ENCODE assay signal across 2 cellular contexts in the genomic region with DNA sequence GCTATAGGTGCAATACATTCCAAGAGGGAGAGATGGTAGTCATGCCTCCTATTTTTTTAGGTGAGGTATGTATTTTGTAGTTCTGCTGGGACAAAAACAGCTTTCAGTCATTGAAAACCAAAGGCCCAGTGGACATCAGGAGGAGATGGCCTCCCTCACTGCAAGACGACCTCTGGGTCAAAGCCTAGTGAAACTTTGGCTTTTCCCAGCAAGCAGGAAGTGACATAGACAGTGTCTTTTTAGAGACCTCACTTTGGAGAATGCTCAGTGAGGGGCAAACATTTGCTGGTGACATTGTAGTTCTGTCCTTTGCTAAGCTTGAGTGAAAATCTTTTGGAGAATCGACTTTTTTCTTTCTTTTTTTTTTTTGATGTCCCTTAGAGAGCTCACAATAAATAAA.
TF ChIP-seq lines count a peak whose summit lies in the region.

No MANE protein-coding gene starts in this region.

TF ChIP-seq in A549, 52 proteins besides CTCF, POLR2A, EP300 and RAD21 (continued from another document):
- TF ChIP-seq, protein P1, sequence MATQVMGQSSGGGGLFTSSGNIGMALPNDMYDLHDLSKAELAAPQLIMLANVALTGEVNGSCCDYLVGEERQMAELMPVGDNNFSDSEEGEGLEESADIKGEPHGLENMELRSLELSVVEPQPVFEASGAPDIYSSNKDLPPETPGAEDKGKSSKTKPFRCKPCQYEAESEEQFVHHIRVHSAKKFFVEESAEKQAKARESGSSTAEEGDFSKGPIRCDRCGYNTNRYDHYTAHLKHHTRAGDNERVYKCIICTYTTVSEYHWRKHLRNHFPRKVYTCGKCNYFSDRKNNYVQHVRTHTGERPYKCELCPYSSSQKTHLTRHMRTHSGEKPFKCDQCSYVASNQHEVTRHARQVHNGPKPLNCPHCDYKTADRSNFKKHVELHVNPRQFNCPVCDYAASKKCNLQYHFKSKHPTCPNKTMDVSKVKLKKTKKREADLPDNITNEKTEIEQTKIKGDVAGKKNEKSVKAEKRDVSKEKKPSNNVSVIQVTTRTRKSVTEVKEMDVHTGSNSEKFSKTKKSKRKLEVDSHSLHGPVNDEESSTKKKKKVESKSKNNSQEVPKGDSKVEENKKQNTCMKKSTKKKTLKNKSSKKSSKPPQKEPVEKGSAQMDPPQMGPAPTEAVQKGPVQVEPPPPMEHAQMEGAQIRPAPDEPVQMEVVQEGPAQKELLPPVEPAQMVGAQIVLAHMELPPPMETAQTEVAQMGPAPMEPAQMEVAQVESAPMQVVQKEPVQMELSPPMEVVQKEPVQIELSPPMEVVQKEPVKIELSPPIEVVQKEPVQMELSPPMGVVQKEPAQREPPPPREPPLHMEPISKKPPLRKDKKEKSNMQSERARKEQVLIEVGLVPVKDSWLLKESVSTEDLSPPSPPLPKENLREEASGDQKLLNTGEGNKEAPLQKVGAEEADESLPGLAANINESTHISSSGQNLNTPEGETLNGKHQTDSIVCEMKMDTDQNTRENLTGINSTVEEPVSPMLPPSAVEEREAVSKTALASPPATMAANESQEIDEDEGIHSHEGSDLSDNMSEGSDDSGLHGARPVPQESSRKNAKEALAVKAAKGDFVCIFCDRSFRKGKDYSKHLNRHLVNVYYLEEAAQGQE (IDR thresholded peaks at IDR 0.05): no peak
- no peak for TF ChIP-seq CEBPB (IDR thresholded peaks at IDR 0.05)
- TF ChIP-seq RFX5 (IDR thresholded peaks at IDR 0.05): no peak
- TF ChIP-seq, protein P2, sequence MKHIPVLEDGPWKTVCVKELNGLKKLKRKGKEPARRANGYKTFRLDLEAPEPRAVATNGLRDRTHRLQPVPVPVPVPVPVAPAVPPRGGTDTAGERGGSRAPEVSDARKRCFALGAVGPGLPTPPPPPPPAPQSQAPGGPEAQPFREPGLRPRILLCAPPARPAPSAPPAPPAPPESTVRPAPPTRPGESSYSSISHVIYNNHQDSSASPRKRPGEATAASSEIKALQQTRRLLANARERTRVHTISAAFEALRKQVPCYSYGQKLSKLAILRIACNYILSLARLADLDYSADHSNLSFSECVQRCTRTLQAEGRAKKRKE (CRISPR knock-in tag; IDR thresholded peaks at IDR 0.05; ENCODE audit: low read depth): no peak
- TF ChIP-seq, protein P3, sequence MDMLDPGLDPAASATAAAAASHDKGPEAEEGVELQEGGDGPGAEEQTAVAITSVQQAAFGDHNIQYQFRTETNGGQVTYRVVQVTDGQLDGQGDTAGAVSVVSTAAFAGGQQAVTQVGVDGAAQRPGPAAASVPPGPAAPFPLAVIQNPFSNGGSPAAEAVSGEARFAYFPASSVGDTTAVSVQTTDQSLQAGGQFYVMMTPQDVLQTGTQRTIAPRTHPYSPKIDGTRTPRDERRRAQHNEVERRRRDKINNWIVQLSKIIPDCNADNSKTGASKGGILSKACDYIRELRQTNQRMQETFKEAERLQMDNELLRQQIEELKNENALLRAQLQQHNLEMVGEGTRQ (IDR thresholded peaks at IDR 0.05): no peak
- TF ChIP-seq FOXS1 (CRISPR knock-in tag; IDR thresholded peaks at IDR 0.05): no peak
- no peak for TF ChIP-seq MAFK (IDR thresholded peaks at IDR 0.05; ENCODE audit: partially characterized antibody)

TF ChIP-seq in GM23338, 12 proteins besides CTCF, POLR2A, EP300 and RAD21 (continued from another document):
- TF ChIP-seq, protein P4, sequence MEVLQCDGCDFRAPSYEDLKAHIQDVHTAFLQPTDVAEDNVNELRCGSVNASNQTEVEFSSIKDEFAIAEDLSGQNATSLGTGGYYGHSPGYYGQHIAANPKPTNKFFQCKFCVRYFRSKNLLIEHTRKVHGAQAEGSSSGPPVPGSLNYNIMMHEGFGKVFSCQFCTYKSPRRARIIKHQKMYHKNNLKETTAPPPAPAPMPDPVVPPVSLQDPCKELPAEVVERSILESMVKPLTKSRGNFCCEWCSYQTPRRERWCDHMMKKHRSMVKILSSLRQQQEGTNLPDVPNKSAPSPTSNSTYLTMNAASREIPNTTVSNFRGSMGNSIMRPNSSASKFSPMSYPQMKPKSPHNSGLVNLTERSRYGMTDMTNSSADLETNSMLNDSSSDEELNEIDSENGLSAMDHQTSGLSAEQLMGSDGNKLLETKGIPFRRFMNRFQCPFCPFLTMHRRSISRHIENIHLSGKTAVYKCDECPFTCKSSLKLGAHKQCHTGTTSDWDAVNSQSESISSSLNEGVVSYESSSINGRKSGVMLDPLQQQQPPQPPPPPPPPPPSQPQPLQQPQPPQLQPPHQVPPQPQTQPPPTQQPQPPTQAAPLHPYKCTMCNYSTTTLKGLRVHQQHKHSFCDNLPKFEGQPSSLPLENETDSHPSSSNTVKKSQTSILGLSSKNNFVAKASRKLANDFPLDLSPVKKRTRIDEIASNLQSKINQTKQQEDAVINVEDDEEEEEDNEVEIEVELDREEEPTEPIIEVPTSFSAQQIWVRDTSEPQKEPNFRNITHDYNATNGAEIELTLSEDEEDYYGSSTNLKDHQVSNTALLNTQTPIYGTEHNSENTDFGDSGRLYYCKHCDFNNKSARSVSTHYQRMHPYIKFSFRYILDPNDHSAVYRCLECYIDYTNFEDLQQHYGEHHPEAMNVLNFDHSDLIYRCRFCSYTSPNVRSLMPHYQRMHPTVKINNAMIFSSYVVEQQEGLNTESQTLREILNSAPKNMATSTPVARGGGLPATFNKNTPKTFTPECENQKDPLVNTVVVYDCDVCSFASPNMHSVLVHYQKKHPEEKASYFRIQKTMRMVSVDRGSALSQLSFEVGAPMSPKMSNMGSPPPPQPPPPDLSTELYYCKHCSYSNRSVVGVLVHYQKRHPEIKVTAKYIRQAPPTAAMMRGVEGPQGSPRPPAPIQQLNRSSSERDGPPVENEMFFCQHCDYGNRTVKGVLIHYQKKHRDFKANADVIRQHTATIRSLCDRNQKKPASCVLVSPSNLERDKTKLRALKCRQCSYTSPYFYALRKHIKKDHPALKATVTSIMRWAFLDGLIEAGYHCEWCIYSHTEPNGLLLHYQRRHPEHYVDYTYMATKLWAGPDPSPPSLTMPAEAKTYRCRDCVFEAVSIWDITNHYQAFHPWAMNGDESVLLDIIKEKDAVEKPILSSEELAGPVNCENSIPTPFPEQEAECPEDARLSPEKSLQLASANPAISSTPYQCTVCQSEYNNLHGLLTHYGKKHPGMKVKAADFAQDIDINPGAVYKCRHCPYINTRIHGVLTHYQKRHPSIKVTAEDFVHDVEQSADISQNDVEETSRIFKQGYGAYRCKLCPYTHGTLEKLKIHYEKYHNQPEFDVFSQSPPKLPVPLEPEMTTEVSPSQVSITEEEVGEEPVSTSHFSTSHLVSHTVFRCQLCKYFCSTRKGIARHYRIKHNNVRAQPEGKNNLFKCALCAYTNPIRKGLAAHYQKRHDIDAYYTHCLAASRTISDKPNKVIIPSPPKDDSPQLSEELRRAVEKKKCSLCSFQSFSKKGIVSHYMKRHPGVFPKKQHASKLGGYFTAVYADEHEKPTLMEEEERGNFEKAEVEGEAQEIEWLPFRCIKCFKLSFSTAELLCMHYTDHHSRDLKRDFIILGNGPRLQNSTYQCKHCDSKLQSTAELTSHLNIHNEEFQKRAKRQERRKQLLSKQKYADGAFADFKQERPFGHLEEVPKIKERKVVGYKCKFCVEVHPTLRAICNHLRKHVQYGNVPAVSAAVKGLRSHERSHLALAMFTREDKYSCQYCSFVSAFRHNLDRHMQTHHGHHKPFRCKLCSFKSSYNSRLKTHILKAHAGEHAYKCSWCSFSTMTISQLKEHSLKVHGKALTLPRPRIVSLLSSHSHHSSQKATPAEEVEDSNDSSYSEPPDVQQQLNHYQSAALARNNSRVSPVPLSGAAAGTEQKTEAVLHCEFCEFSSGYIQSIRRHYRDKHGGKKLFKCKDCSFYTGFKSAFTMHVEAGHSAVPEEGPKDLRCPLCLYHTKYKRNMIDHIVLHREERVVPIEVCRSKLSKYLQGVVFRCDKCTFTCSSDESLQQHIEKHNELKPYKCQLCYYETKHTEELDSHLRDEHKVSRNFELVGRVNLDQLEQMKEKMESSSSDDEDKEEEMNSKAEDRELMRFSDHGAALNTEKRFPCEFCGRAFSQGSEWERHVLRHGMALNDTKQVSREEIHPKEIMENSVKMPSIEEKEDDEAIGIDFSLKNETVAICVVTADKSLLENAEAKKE (CRISPR knock-in tag; IDR thresholded peaks at IDR 0.05): no peak
- TF ChIP-seq, protein P5, sequence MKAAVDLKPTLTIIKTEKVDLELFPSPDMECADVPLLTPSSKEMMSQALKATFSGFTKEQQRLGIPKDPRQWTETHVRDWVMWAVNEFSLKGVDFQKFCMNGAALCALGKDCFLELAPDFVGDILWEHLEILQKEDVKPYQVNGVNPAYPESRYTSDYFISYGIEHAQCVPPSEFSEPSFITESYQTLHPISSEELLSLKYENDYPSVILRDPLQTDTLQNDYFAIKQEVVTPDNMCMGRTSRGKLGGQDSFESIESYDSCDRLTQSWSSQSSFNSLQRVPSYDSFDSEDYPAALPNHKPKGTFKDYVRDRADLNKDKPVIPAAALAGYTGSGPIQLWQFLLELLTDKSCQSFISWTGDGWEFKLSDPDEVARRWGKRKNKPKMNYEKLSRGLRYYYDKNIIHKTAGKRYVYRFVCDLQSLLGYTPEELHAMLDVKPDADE (IDR thresholded peaks at IDR 0.05): no peak
- no peak for TF ChIP-seq JUNB (IDR thresholded peaks at IDR 0.05; ENCODE audit: unreplicated experiment)
- TF ChIP-seq, protein P1 (IDR thresholded peaks at IDR 0.05; ENCODE audit: unreplicated experiment): no peak
TF ChIP-seq in GM23338: peak in this region for 0.
